1 cellular context compared by ENCODE assay signal in genomic region chr1:212554401-212554800, GRCh38.
TF ChIP-seq lines count a peak whose summit lies in the region.

No MANE protein-coding gene starts in this region.

TF ChIP-seq in IMR-90, 13 proteins besides CTCF, POLR2A, EP300 and RAD21 (continued from another document):
- no peak for TF ChIP-seq ELK1 (IDR thresholded peaks at IDR 0.05; ENCODE audit: borderline replicate concordance, low read depth, low read length)
- no peak for TF ChIP-seq CHD1 (IDR thresholded peaks at IDR 0.05; ENCODE audit: low read depth, low read length)
